Comparison of ENCODE assay signal across 15 cellular contexts in the genomic region with DNA sequence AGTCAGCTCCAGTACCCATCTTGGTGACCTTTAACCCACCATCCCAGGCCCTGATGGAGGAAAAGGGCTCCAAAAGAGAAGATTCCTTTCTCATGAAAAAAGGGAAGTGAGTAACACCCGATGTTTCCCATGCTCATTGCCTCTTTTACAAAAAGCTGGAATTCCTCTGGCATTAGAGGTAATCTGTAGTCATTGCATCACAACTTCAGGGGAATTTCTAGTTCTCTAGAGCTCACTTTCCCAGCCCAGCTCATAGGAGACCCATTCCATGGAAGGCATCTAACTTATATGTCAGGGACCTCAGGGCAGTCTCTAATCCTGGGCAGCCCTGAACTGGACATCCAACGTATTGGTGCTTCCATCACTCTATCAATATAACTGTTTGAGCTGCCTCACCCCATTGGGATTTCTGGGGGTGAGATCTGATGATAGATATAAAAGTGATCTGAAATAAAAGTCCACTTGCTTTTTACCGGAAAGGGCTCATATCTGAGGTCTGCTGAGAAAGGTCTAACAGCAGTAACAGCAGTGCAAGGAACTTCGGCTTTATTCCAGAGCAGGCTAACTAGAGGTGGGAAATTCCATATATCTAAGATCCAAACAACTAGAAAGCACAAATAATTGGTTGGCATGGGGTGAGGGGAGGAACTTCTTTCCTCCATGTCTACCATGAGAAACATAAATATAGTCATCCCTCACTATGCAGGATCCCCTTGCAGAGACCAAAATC.
DNase-seq lines count a peak whose midpoint lies in the region; ATAC-seq, FAIRE-seq and TF ChIP-seq lines count a peak whose summit lies in the region.
"Had no signal": no experiment of that assay in that cellular context is flagged by ENCODE, and none has a peak within 500 bp of the region (broad histone marks: within the 10 kb centered on the region; RNA-seq: fewer than 3 reads in every experiment).

No MANE protein-coding gene starts in this region.

- no peaks in the 10 kb centered on the region for H3K27me3 ChIP-seq in HepG2 (ENCODE audit: control insufficient read depth in 1 of 2, insufficient read depth in 2 of 2, low read length in 2 of 2)
- H3K27me3 ChIP-seq in right lobe of liver = no peaks in the 10 kb centered on the region
- no peaks in the 10 kb centered on the region for H3K27me3 ChIP-seq in K562 (ENCODE audit: control insufficient read depth in 2 of 2, insufficient read depth in 2 of 2, low read length in 2 of 2)
- no peaks in the 10 kb centered on the region for H3K27me3 ChIP-seq in kidney epithelial cell (ENCODE audit: control insufficient read depth, insufficient read depth, low read length)
- H3K27me3 ChIP-seq: body of pancreas, Peyer's patch had no signal

- DNase-seq in HepG2 (ENCODE audit: low spot score) (no peak), right lobe of liver (no peak), K562 (ENCODE audit: extremely low read depth in 1 of 4, low spot score in 3 of 4) (no peak), kidney epithelial cell (ENCODE audit: low read depth) (peak; percentile 61), NCI-H2196 (lab: John Stamatoyannopoulos, UW; ENCODE audit: unreplicated experiment) (no peak)
- no peak for DNase-seq in stimulated activated CD4-positive, alpha-beta T cell treated with anti-CD3 and anti-CD28 coated beads, Interleukin-2, amount 100 ng/mL, for 24 hours
- DNase-seq: AML-193; body of pancreas; KG1; kidney; Peyer's patch; stimulated activated naive CD4-positive, alpha-beta T cell treated with Interleukin-2 at 50 U/mL for 16 hours had no signal

- H3K9ac ChIP-seq in HepG2 (ENCODE audit: insufficient read depth, low read depth, low read length) (no peak overlapping the region), K562 (ENCODE audit: insufficient read depth in 1 of 2, low read depth in 2 of 2, low read length in 2 of 2) (no peak overlapping the region)

- H3K27ac ChIP-seq in HepG2 (ENCODE audit: extremely low read length, insufficient read depth, low read length) (no peak overlapping the region), right lobe of liver (no peak overlapping the region), K562 (ENCODE audit: extremely low read depth, low read depth, low read length) (no peak overlapping the region)
- H3K27ac ChIP-seq: body of pancreas, VCaP had no signal

- POLR2A ChIA-PET in HepG2 (lab: Yijun Ruan, JAX) (no interaction called here), K562 (lab: Yijun Ruan, JAX) (interaction anchor here (0.6 kb wide), 1 partner anchor 484 kb away, joined by 3 read pairs; no protein-coding TSS in a partner anchor)

- no peak for TF ChIP-seq POLR2A in HepG2 (IDR thresholded peaks at IDR 0.05; ENCODE audit: insufficient read depth in 1 of 2, low read depth in 2 of 2, low read length in 2 of 2)
- no peak for TF ChIP-seq POLR2A in right lobe of liver (IDR thresholded peaks at IDR 0.05)
- no peak for TF ChIP-seq POLR2A in K562 (conservative IDR thresholded peaks at IDR 0.05)

- H2AFZ ChIP-seq in HepG2 (ENCODE audit: low read length) (no peak overlapping the region), K562 (ENCODE audit: low read depth, low read length) (no peak overlapping the region)

- TF ChIP-seq CTCF in HepG2 (CRISPR knock-in tag; IDR thresholded peaks at IDR 0.05) (no peak), right lobe of liver (IDR thresholded peaks at IDR 0.05) (no peak), K562 (IDR thresholded peaks at IDR 0.05 in 2 of 3, conservative IDR thresholded peaks at IDR 0.05 in 1 of 3; ENCODE audit: insufficient read depth in 2 of 3, low read depth in 1 of 3, low read length in 3 of 3) (no peak), kidney epithelial cell (IDR thresholded peaks at IDR 0.05; ENCODE audit: insufficient read depth, low read length, poor library complexity, severe bottlenecking) (no peak)

- TF ChIP-seq RAD21 in HepG2 (CRISPR knock-in tag; IDR thresholded peaks at IDR 0.05) (no peak), K562 (CRISPR knock-in tag; conservative IDR thresholded peaks at IDR 0.05 in 1 of 2, IDR thresholded peaks at IDR 0.05 in 1 of 2) (no peak)

- WGBS in HepG2 (ENCODE audit: low lambda C conversion rate) = 38% methylated on average over 4 of the region's 4 CpGs
- 70% methylated on average over 4 of the region's 4 CpGs for WGBS in right lobe of liver (ENCODE audit: insufficient coverage, low coverage, low lambda C conversion rate, missing lambda C conversion rate)
- 1% methylated on average over 4 of the region's 4 CpGs for WGBS in K562 (ENCODE audit: insufficient coverage, low coverage, missing lambda C conversion rate)

- H3K4me3 ChIP-seq in HepG2 (replicated peaks in 1 of 3; ENCODE audit: insufficient read depth in 1 of 3, low read depth in 2 of 3, low read length in 3 of 3) = no peak overlapping the region
- H3K4me3 ChIP-seq in right lobe of liver = no peak overlapping the region
- H3K4me3 ChIP-seq in K562 = no peak overlapping the region
- no peak overlapping the region for H3K4me3 ChIP-seq in kidney epithelial cell (ENCODE audit: low read depth, low read length)
- H3K4me3 ChIP-seq: body of pancreas, Peyer's patch had no signal

- CTCF ChIA-PET in HepG2 (lab: Yijun Ruan, JAX; ENCODE audit: low intra/inter-chr PET ratio, low total read pairs) = no interaction called here
- CTCF ChIA-PET in K562 (lab: Yijun Ruan, JAX; ENCODE audit: low intra/inter-chr PET ratio) = no interaction called here

- intact Hi-C loops in HepG2 (cut with micrococcal nuclease; ENCODE audit: unreplicated experiment) = no loop called here
- intact Hi-C loops in right lobe of liver (cut with DNase I) = no loop called here
- intact Hi-C loops in K562 (cut with micrococcal nuclease) = no loop called here

- H3K36me3 ChIP-seq in HepG2 (replicated peaks in 1 of 2; ENCODE audit: control insufficient read depth in 1 of 2, insufficient read depth in 2 of 2, low read length in 2 of 2) = no peaks in the 10 kb centered on the region
- no peaks in the 10 kb centered on the region for H3K36me3 ChIP-seq in right lobe of liver
- no peaks in the 10 kb centered on the region for H3K36me3 ChIP-seq in K562 (ENCODE audit: control insufficient read depth, insufficient read depth, low read length)
- H3K36me3 ChIP-seq in kidney epithelial cell (ENCODE audit: control insufficient read depth, insufficient read depth, low read length) = no peaks in the 10 kb centered on the region
- H3K36me3 ChIP-seq: Peyer's patch had no signal

- H4K20me1 ChIP-seq in HepG2 (ENCODE audit: insufficient read depth, low read length) (no peaks in the 10 kb centered on the region), K562 (replicated peaks; ENCODE audit: control insufficient read depth, insufficient read depth, low read length) (no peaks in the 10 kb centered on the region)

- no peaks in the 10 kb centered on the region for H3K9me1 ChIP-seq in K562 (ENCODE audit: control insufficient read depth, insufficient read depth, low read length)

- no TSS peak for BruUV-seq in HepG2 (replicated peaks; lab: Mats Ljungman, UMichigan)
- BruUV-seq in K562 (replicated peaks; lab: Mats Ljungman, UMichigan) = no TSS peak

- no peaks in the 10 kb centered on the region for H3K9me3 ChIP-seq in HepG2 (ENCODE audit: low read length)
- H3K9me3 ChIP-seq in right lobe of liver = no peaks in the 10 kb centered on the region
- no peaks in the 10 kb centered on the region for H3K9me3 ChIP-seq in K562 (replicated peaks; ENCODE audit: control insufficient read depth, insufficient read depth, low read depth, low read length)
- H3K9me3 ChIP-seq: body of pancreas, Peyer's patch had no signal

- H3K4me1 ChIP-seq in HepG2 (ENCODE audit: insufficient read depth, low read length) (peaks cover 8% of the 10 kb centered on the region), right lobe of liver (peaks cover 0 to 8% (median 0%) of the 10 kb centered on the region in 4 donors), K562 (replicated peaks in 1 of 2; ENCODE audit: control insufficient read depth in 2 of 2, insufficient read depth in 2 of 2, low read length in 2 of 2) (no peaks in the 10 kb centered on the region)
- H3K4me1 ChIP-seq: Peyer's patch had no signal

- no peak overlapping the region for H3K4me2 ChIP-seq in HepG2 (ENCODE audit: low read depth, low read length)
- no peak overlapping the region for H3K4me2 ChIP-seq in K562 (ENCODE audit: insufficient read depth, low read length)

- in situ Hi-C loops in HepG2 (cut with HindIII; ENCODE audit: extremely low pct_ligation_motif_present, low pct_unique_long_range_greater_than_20kb) = no loop called here
- in situ Hi-C loops in K562 (cut with MboI) = no loop called here

- no peaks in the 10 kb centered on the region for H3K79me2 ChIP-seq in HepG2 (ENCODE audit: insufficient read depth, low read length)
- H3K79me2 ChIP-seq in K562 (ENCODE audit: control insufficient read depth, insufficient read depth, low read length) = no peaks in the 10 kb centered on the region

- no peak for ATAC-seq in HepG2
- ATAC-seq in right lobe of liver = no peak
- no peak for ATAC-seq in K562
- no peak for ATAC-seq in HG03457 (IDR thresholded peaks at IDR 0.05; ENCODE audit: unreplicated experiment)
- ATAC-seq in GM18520 (IDR thresholded peaks at IDR 0.05; ENCODE audit: unreplicated experiment) = no peak
- ATAC-seq: body of pancreas had no signal

- no peak for TF ChIP-seq EP300 in HepG2 (IDR thresholded peaks at IDR 0.05; ENCODE audit: low read depth in 2 of 2, low read length in 2 of 2)
- no peak for TF ChIP-seq EP300 in HepG2 (CRISPR knock-in tag; IDR thresholded peaks at IDR 0.05; ENCODE audit: borderline replicate concordance)
- no peak for TF ChIP-seq EP300 in K562 (IDR thresholded peaks at IDR 0.05; ENCODE audit: low read length)

- FAIRE-seq in HepG2 (lab: Jason Lieb, UNC) (no peak), K562 (lab: Jason Lieb, UNC) (no peak)
- FAIRE-seq: kidney had no signal

TF ChIP-seq in HepG2, 621 proteins besides CTCF, POLR2A, EP300 and RAD21 (continues in another document):
- TF ChIP-seq ETV6 (CRISPR knock-in tag; conservative IDR thresholded peaks at IDR 0.05) = no peak
- no peak for TF ChIP-seq SOX6 (IDR thresholded peaks at IDR 0.05)
- 0 out of 2 replicates have a peak, but pooled peaks have one; percentile 0 for TF ChIP-seq SOX6 (CRISPR knock-in tag; IDR thresholded peaks at IDR 0.05)

TF ChIP-seq in K562, 482 proteins besides CTCF, POLR2A, EP300 and RAD21:
- TF ChIP-seq SPI1 (IDR thresholded peaks at IDR 0.05; ENCODE audit: borderline replicate concordance, low read depth, low read length) (peak; percentile 59; the same call in 1 of the 2 replicates), ESRRB (CRISPR knock-in tag; IDR thresholded peaks at IDR 0.05; ENCODE audit: borderline replicate concordance) (no peak)
TF ChIP-seq in K562: peak in this region for 1.
